Comparison of ENCODE assay signal across 12 cellular contexts in the genomic region with DNA sequence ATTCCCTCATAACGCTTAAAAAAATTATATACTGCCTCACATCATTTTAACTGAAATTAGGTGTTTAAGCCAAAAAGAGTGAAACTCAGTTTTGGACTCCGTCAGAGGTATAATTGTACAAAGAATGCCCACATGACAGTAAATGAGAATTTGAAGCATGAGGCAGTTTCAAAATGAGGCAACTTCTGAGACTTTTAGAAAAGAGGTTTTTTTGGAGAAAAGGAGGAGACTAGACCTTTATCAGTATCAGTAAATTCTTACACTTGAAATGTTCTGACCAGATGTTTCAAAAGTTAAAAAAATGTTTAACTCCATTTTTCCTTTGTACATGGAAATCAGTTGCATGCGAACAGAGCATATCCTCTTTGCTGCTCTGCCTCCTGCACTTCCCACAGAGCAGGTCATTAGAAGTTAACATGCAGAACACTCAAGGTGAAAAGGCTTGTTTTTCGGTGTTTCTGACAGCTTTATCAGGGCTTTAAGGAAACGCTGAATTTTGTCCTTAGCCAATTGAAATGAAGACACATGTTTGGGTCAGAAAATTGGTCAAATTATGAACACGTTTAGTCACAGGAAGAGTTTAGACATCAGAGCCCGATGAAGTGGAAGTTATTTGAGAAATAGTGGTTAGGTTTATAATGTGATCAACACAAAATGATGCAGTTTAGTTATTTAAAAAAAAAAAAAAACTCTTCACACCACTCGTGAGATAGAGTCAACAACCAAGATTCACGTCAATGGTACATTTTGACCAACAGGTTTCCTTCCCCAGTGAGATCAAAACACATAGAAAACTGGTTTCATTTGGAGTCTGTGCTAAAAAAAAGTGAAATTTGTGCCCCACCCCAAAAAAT. TPM values are rescaled to one million over a fixed set of nuclear protein-coding genes. Genes with fewer than 3 reads are reported as not detected.
DNase-seq lines count a peak whose midpoint lies in the region; ATAC-seq and TF ChIP-seq lines count a peak whose summit lies in the region.
"Had no signal": no experiment of that assay in that cellular context is flagged by ENCODE, and none has a peak within 500 bp of the region (broad histone marks: within the 10 kb centered on the region; RNA-seq: fewer than 3 reads in every experiment).

No MANE protein-coding gene starts in this region.

- DNase-seq in activated CD4-positive, alpha-beta memory T cell treated with anti-CD3 and anti-CD28 coated beads for 36 hours, result no peak
- DNase-seq in sigmoid colon, result no peak
- no peak for DNase-seq in C1 segment of cervical spinal cord (lab: John Stamatoyannopoulos, UW)
- DNase-seq in HCEC 1CT, result no peak
- DNase-seq in OCI-M1 (lab: John Stamatoyannopoulos, UW), result no peak
- DNase-seq: activated CD4-positive, alpha-beta T cell treated with anti-CD3 and anti-CD28 coated beads, Interleukin-2, amount 50 U/mL, for 48 hours; effector CD8-positive, alpha-beta T cell; GF-D8; NCI-H524 had no signal

- H3K27me3 Mint-ChIP-seq in activated CD4-positive, alpha-beta memory T cell treated with anti-CD3 and anti-CD28 coated beads for 36 hours, result no peaks in the 10 kb centered on the region

- POLR2A ChIA-PET in activated CD4-positive, alpha-beta memory T cell treated with anti-CD3 and anti-CD28 coated beads for 36 hours (lab: Charles Lee), result interaction anchor here (0.9 kb wide), 1 partner anchor 15 kb away, joined by 3 read pairs; no protein-coding TSS in a partner anchor

- peak overlapping the region; percentile 57 to 89 (median 71) for H3K27ac ChIP-seq in sigmoid colon

- H3K4me3 ChIP-seq in sigmoid colon, result no peak overlapping the region
- H3K4me3 ChIP-seq: lung had no signal

- peaks cover 6 to 63% (median 35%) of the 10 kb centered on the region in 4 donors for H3K36me3 ChIP-seq in sigmoid colon

- CTCF ChIA-PET in activated CD4-positive, alpha-beta memory T cell treated with anti-CD3 and anti-CD28 coated beads for 36 hours (lab: Charles Lee), result interaction anchor here (0.7 kb wide), 1 partner anchor 1068 kb away, joined by 3 read pairs; no protein-coding TSS in a partner anchor

- TF ChIP-seq CTCF in sigmoid colon (IDR thresholded peaks at IDR 0.05), result no peak

- no peaks in the 10 kb centered on the region for H3K9me3 Mint-ChIP-seq in activated CD4-positive, alpha-beta memory T cell treated with anti-CD3 and anti-CD28 coated beads for 36 hours

- no peak for TF ChIP-seq EP300 in sigmoid colon (IDR thresholded peaks at IDR 0.05)

- H3K36me3 Mint-ChIP-seq in activated CD4-positive, alpha-beta memory T cell treated with anti-CD3 and anti-CD28 coated beads for 36 hours, result peaks cover 44% of the 10 kb centered on the region

- intact Hi-C loops in activated CD4-positive, alpha-beta memory T cell treated with anti-CD3 and anti-CD28 coated beads for 36 hours (cut with micrococcal nuclease), result loop anchor here (1.0 to 10.0 kb wide), 7 partner anchors 14 to 1270 kb away; no protein-coding TSS in a partner anchor
- intact Hi-C loops in sigmoid colon (cut with DNase I), result no loop called here

- peaks cover 0 to 84% (median 62%) of the 10 kb centered on the region in 4 donors for H3K4me1 ChIP-seq in sigmoid colon

- no peak for TF ChIP-seq POLR2A in sigmoid colon (IDR thresholded peaks at IDR 0.05)

- H3K4me1 Mint-ChIP-seq in activated CD4-positive, alpha-beta memory T cell treated with anti-CD3 and anti-CD28 coated beads for 36 hours (ENCODE audit: low read depth), result peaks cover 94% of the 10 kb centered on the region

- H3K4me3 Mint-ChIP-seq in activated CD4-positive, alpha-beta memory T cell treated with anti-CD3 and anti-CD28 coated beads for 36 hours, result peak overlapping the region; percentile 62

- H3K9me3 ChIP-seq in sigmoid colon, result no peaks in the 10 kb centered on the region

- ATAC-seq in GM19023 (IDR thresholded peaks at IDR 0.05; ENCODE audit: unreplicated experiment), result peak; percentile 56
- ATAC-seq in HG02610 (IDR thresholded peaks at IDR 0.05; ENCODE audit: unreplicated experiment), result peak; percentile 53

- 63 to 74% methylated on average over 9 of the region's 9 CpGs for WGBS in sigmoid colon, 2 donors

- H3K27me3 ChIP-seq in sigmoid colon, result no peaks in the 10 kb centered on the region

- H3K27ac Mint-ChIP-seq in activated CD4-positive, alpha-beta memory T cell treated with anti-CD3 and anti-CD28 coated beads for 36 hours, result peak overlapping the region; percentile 98

RNA-seq across cellular contexts. Expression of a gene that starts 59.5 kb away (rescaled TPM):
- total RNA-seq in activated CD4-positive, alpha-beta memory T cell treated with anti-CD3 and anti-CD28 coated beads for 36 hours, result 10 to 100 TPM; 35.3 to 40.9 TPM
- 100 to 1,000 TPM; 177 to 227 (median 190) TPM for total RNA-seq in sigmoid colon
- polyA plus RNA-seq in sigmoid colon, result 10 to 100 TPM in 2 of 3 donors, 1 to 10 TPM in 1; 9.2 to 28.5 (median 13.2) TPM

Comparison
In these comparisons a context has a peak if more than half of its experiments do, and no peak if none do; other contexts are left out.
1. RNA of a gene that starts 59.5 kb away (total RNA-seq): 177 to 227 TPM in sigmoid colon; 35.3 to 40.9 TPM in activated CD4-positive, alpha-beta memory T cell treated with anti-CD3 and anti-CD28 coated beads for 36 hours; every median in the first group is over 4 times any median in the second.